ENCODE assay signal across 14 cellular contexts in the genomic region with DNA sequence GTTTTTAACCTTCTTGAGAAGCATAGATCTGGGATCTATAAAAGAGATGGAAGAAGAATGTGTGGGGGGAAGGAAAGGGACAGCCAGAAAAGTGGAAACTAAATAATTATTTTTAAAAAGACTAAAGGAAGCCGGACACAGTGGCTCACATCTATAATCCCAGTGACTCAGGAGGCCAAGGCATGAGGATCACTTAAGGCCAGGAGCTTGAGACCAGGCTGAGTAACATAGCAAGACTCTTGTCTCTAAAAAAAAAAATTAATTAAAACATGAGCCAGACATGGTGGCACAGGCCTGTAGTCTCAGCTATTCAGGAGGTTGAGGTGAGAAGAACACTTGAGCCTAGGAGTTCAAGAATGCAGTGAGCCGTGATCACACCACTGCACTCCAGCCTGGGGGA.
DNase-seq lines count a peak whose midpoint lies in the region; ATAC-seq and TF ChIP-seq lines count a peak whose summit lies in the region.
"Had no signal": no experiment of that assay in that cellular context is flagged by ENCODE, and none has a peak within 500 bp of the region (broad histone marks: within the 10 kb centered on the region; RNA-seq: fewer than 3 reads in every experiment).

No MANE protein-coding gene starts in this region.

- H4K20me1 ChIP-seq in GM23338 (replicated peaks; ENCODE audit: insufficient read depth): no peaks in the 10 kb centered on the region

- WGBS in esophagus squamous epithelium, 2 donors: 78 to 89% methylated on average over 2 of the region's 2 CpGs

- H3K27me3 Mint-ChIP-seq in Calu3 (ENCODE audit: unreplicated experiment) (no peaks in the 10 kb centered on the region), GM23338 (ENCODE audit: insufficient read depth, low read depth, poor library complexity) (peaks cover 3% of the 10 kb centered on the region)

- H3K79me2 ChIP-seq in GM23338 (replicated peaks; ENCODE audit: insufficient read depth): no peaks in the 10 kb centered on the region

- H3K4me1 ChIP-seq in GM23338 (ENCODE audit: insufficient read depth) (no peaks in the 10 kb centered on the region), RWPE2 (ENCODE audit: insufficient read depth, poor library complexity, severe bottlenecking) (peaks cover 34% of the 10 kb centered on the region), esophagus squamous epithelium (no peaks in the 10 kb centered on the region)
- H3K4me1 ChIP-seq: HAP-1 had no signal

- H3K4me3 ChIP-seq in GM23338 (no peak overlapping the region), RWPE2 (ENCODE audit: severe bottlenecking) (no peak overlapping the region), fibroblast of mammary gland (ENCODE audit: control insufficient read depth, low read depth, low read length) (no peak overlapping the region), esophagus squamous epithelium (no peak overlapping the region)
- H3K4me3 ChIP-seq: HAP-1 had no signal

- H3K4me1 Mint-ChIP-seq in Calu3 (ENCODE audit: low read depth, unreplicated experiment) (peaks cover 51% of the 10 kb centered on the region), GM23338 (no peaks in the 10 kb centered on the region; the same call in 2 of the 3 replicates)
- H3K4me1 Mint-ChIP-seq: CD14-positive monocyte had no signal

- CTCF ChIA-PET in Calu3 (lab: Charles Lee): interaction anchor here (1.0 to 2.2 kb wide), 4 partner anchors 73 to 199 kb away, joined by 3 to 8 read pairs (median 3); no protein-coding TSS in a partner anchor

- intact Hi-C loops in Calu3 (cut with micrococcal nuclease; ENCODE audit: unreplicated experiment) (loop anchor here (2.0 to 10.0 kb wide), 4 partner anchors 198 to 335 kb away; a partner anchor contains a TSS), esophagus squamous epithelium (cut with DNase I) (no loop called here)

- H3K36me3 Mint-ChIP-seq in Calu3 (ENCODE audit: insufficient read depth, unreplicated experiment): peaks cover 36% of the 10 kb centered on the region
- no peaks in the 10 kb centered on the region for H3K36me3 Mint-ChIP-seq in GM23338 (ENCODE audit: low read depth)
- H3K36me3 Mint-ChIP-seq: CD14-positive monocyte had no signal

- no peak overlapping the region for H3K4me2 ChIP-seq in GM23338

- no TSS peak for BruUV-seq in Calu3 (replicated peaks; lab: Mats Ljungman, UMichigan)

- H3K27me3 ChIP-seq in GM23338 (ENCODE audit: insufficient read depth): no peaks in the 10 kb centered on the region
- H3K27me3 ChIP-seq in RWPE2 (ENCODE audit: insufficient read depth, poor library complexity, severe bottlenecking): no peaks in the 10 kb centered on the region
- no peaks in the 10 kb centered on the region for H3K27me3 ChIP-seq in esophagus squamous epithelium

- H3K4me3 Mint-ChIP-seq in Calu3 (ENCODE audit: low read depth, unreplicated experiment): peak overlapping the region; percentile 48
- H3K4me3 Mint-ChIP-seq in GM23338: no peak overlapping the region
- H3K4me3 Mint-ChIP-seq: CD14-positive monocyte had no signal

- no peaks in the 10 kb centered on the region for H3K9me3 ChIP-seq in RWPE2 (ENCODE audit: severe bottlenecking)
- H3K9me3 ChIP-seq in esophagus squamous epithelium: no peaks in the 10 kb centered on the region
- H3K9me3 ChIP-seq: HAP-1 had no signal

- DNase-seq in Calu3 (no peak), GM23338 (ENCODE audit: low spot score) (no peak), RWPE2 (ENCODE audit: low spot score) (no peak), fibroblast of mammary gland (ENCODE audit: low read depth) (peak; percentile 60), esophagus squamous epithelium (lab: John Stamatoyannopoulos, UW) (no peak), NCI-H1694 treated with DMSO at 0.1 percent for 48 hours (lab: John Stamatoyannopoulos, UW) (no peak), AG08395 (ENCODE audit: low spot score) (no peak)
- DNase-seq: NCI-H1092, NCI-H2107, NCI-H446, NCI-H748 treated with DMSO at 0.1 percent for 48 hours had no signal

- H3K36me3 ChIP-seq in GM23338 (ENCODE audit: insufficient read depth): no peaks in the 10 kb centered on the region
- no peaks in the 10 kb centered on the region for H3K36me3 ChIP-seq in RWPE2 (ENCODE audit: low read depth)
- H3K36me3 ChIP-seq in esophagus squamous epithelium: no peaks in the 10 kb centered on the region
- H3K36me3 ChIP-seq: HAP-1 had no signal

- peaks cover 6% of the 10 kb centered on the region; the same call in 1 of the 2 replicates for H3K9me2 ChIP-seq in GM23338 (ENCODE audit: insufficient read depth)

- H3K27ac Mint-ChIP-seq in Calu3 (ENCODE audit: unreplicated experiment): peak overlapping the region; percentile 99
- no peak overlapping the region for H3K27ac Mint-ChIP-seq in GM23338
- H3K27ac Mint-ChIP-seq: CD14-positive monocyte had no signal

- H3F3A ChIP-seq in GM23338 (replicated peaks; ENCODE audit: low read depth): no peaks in the 10 kb centered on the region; the same call in 1 of the 2 replicates

- H3K27ac ChIP-seq in GM23338 (ENCODE audit: low read depth) (no peak overlapping the region), RWPE2 (ENCODE audit: poor library complexity, severe bottlenecking) (peak overlapping the region; percentile 88), esophagus squamous epithelium (no peak overlapping the region)

- peaks cover 4% of the 10 kb centered on the region for H3K9me3 Mint-ChIP-seq in Calu3 (ENCODE audit: low read depth, unreplicated experiment)
- H3K9me3 Mint-ChIP-seq in GM23338: no peaks in the 10 kb centered on the region

- ATAC-seq in GM23338 (no peak), RWPE2 (ENCODE audit: low read depth) (no peak), GM18502 (IDR thresholded peaks at IDR 0.05; ENCODE audit: poor library complexity, unreplicated experiment) (no peak)

- 0 out of 2 replicates have a peak overlapping the region, but pooled peaks have one; percentile 43 for H2AFZ ChIP-seq in GM23338

- no peak for TF ChIP-seq POLR2A in esophagus squamous epithelium (IDR thresholded peaks at IDR 0.05)

- no peak for TF ChIP-seq CTCF in Calu3 (IDR thresholded peaks at IDR 0.05; ENCODE audit: unreplicated experiment)
- TF ChIP-seq CTCF in GM23338 (conservative IDR thresholded peaks at IDR 0.05; ENCODE audit: low read depth in 2 of 2): no peak
- no peak for TF ChIP-seq CTCF in RWPE2 (IDR thresholded peaks at IDR 0.05; ENCODE audit: poor library complexity, severe bottlenecking)
- TF ChIP-seq CTCF in fibroblast of mammary gland (conservative IDR thresholded peaks at IDR 0.05; ENCODE audit: control insufficient read depth, insufficient read depth, low read depth, low read length): no peak
- no peak for TF ChIP-seq CTCF in esophagus squamous epithelium (IDR thresholded peaks at IDR 0.05)

TF ChIP-seq in GM23338, 12 proteins besides CTCF, POLR2A, EP300 and RAD21 (continues in another document):
- TF ChIP-seq, protein P1, sequence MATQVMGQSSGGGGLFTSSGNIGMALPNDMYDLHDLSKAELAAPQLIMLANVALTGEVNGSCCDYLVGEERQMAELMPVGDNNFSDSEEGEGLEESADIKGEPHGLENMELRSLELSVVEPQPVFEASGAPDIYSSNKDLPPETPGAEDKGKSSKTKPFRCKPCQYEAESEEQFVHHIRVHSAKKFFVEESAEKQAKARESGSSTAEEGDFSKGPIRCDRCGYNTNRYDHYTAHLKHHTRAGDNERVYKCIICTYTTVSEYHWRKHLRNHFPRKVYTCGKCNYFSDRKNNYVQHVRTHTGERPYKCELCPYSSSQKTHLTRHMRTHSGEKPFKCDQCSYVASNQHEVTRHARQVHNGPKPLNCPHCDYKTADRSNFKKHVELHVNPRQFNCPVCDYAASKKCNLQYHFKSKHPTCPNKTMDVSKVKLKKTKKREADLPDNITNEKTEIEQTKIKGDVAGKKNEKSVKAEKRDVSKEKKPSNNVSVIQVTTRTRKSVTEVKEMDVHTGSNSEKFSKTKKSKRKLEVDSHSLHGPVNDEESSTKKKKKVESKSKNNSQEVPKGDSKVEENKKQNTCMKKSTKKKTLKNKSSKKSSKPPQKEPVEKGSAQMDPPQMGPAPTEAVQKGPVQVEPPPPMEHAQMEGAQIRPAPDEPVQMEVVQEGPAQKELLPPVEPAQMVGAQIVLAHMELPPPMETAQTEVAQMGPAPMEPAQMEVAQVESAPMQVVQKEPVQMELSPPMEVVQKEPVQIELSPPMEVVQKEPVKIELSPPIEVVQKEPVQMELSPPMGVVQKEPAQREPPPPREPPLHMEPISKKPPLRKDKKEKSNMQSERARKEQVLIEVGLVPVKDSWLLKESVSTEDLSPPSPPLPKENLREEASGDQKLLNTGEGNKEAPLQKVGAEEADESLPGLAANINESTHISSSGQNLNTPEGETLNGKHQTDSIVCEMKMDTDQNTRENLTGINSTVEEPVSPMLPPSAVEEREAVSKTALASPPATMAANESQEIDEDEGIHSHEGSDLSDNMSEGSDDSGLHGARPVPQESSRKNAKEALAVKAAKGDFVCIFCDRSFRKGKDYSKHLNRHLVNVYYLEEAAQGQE (IDR thresholded peaks at IDR 0.05; ENCODE audit: unreplicated experiment): no peak
- TF ChIP-seq EZH2 (IDR thresholded peaks at IDR 0.05; ENCODE audit: low read depth, unreplicated experiment) (no peak), JUNB (IDR thresholded peaks at IDR 0.05; ENCODE audit: unreplicated experiment) (no peak), CREB1 (CRISPR knock-in tag; IDR thresholded peaks at IDR 0.05; ENCODE audit: low read depth) (no peak), POLR2AphosphoS5 (IDR thresholded peaks at IDR 0.05; ENCODE audit: low read depth) (no peak), STAT1 (IDR thresholded peaks at IDR 0.05; ENCODE audit: unreplicated experiment) (no peak), EZH2phosphoT487 (IDR thresholded peaks at IDR 0.05; ENCODE audit: unreplicated experiment) (no peak), NANOG (IDR thresholded peaks at IDR 0.05; ENCODE audit: borderline replicate concordance) (no peak), ZNF114 (CRISPR knock-in tag; IDR thresholded peaks at IDR 0.05) (no peak), ZNF331 (CRISPR knock-in tag; IDR thresholded peaks at IDR 0.05; ENCODE audit: low read depth) (no peak)
